In genomic region chr4:88283661-88284377, GRCh38 we compare ENCODE assay signal across 8 cellular contexts. TPM values are rescaled to one million over a fixed set of nuclear protein-coding genes. Genes with fewer than 3 reads are reported as not detected.
DNase-seq lines count a peak whose midpoint lies in the region; ATAC-seq and TF ChIP-seq lines count a peak whose summit lies in the region.

No MANE protein-coding gene starts in this region.

- H2AFZ ChIP-seq in neuronal stem cell (ENCODE audit: low read length): peak overlapping the region; percentile 94

- TF ChIP-seq EP300 in gastroesophageal sphincter (IDR thresholded peaks at IDR 0.05): no peak

- no peak overlapping the region for H3K14ac ChIP-seq in neuronal stem cell (ENCODE audit: low read length)

- peak overlapping the region; percentile 92 for H3K9ac ChIP-seq in neuronal stem cell (ENCODE audit: low read depth, low read length, poor library complexity)

- WGBS in gastroesophageal sphincter (ENCODE audit: low coverage in 1 of 2), 2 donors: 0% methylated on average over 13 of the region's 65 CpGs; no CpG with 5 or more reads in 1 of the 2 donors
- WGBS in neuronal stem cell (ENCODE audit: extremely low coverage in 2 of 2, insufficient read length in 2 of 2, insufficient replicate concordance in 1 of 2), 2 donors: no CpG with 5 or more reads among the region's 65 CpGs

- H3K4ac ChIP-seq in neuronal stem cell (ENCODE audit: low read length): no peak overlapping the region

- DNase-seq in Ammon's horn (ENCODE audit: low spot score) (peak; percentile 71), SK-N-DZ (ENCODE audit: low spot score) (peak; percentile 72), neuronal stem cell (ENCODE audit: low spot score) (peak; percentile 67), substantia nigra (lab: John Stamatoyannopoulos, UW) (peak in 46 of 49 donors; percentile 22 to 87 (median 62))
- peak; percentile 69 for DNase-seq in activated naive CD4-positive, alpha-beta T cell treated with Interleukin-2 at 50 U/mL for 16 hours

- peak overlapping the region; percentile 60 for H2BK5ac ChIP-seq in neuronal stem cell (ENCODE audit: low read length)

- peak overlapping the region; percentile 99 to 100 (median 99) for H3K27ac ChIP-seq in gastroesophageal sphincter
- peak overlapping the region; percentile 94 for H3K27ac ChIP-seq in neuronal stem cell (replicated peaks; ENCODE audit: low read length)
- H3K27ac ChIP-seq in substantia nigra (ENCODE audit: low read depth, low read length, poor library complexity, severe bottlenecking): peak overlapping the region; percentile 97

- H2BK120ac ChIP-seq in neuronal stem cell (ENCODE audit: low read depth, low read length): no peak overlapping the region

- H4K91ac ChIP-seq in neuronal stem cell (ENCODE audit: low read depth, low read length, poor library complexity): no peak overlapping the region

- H3K27me3 ChIP-seq in gastroesophageal sphincter: no peaks in the 10 kb centered on the region
- H3K27me3 ChIP-seq in neuronal stem cell (ENCODE audit: control insufficient read depth in 3 of 3, insufficient read depth in 3 of 3, low read depth in 1 of 3, low read length in 3 of 3): peaks cover 0 to 5% (median 0%) of the 10 kb centered on the region in 3 experiments

- peak; percentile 32 for ATAC-seq in GM19351 (IDR thresholded peaks at IDR 0.05; ENCODE audit: unreplicated experiment)
- peak; percentile 1 for ATAC-seq in HG03457 (IDR thresholded peaks at IDR 0.05; ENCODE audit: unreplicated experiment)
- ATAC-seq in gastroesophageal sphincter: peak; percentile 49

- H2AK5ac ChIP-seq in neuronal stem cell (ENCODE audit: low read depth, low read length): no peak overlapping the region

- no peak overlapping the region for H2BK12ac ChIP-seq in neuronal stem cell (ENCODE audit: low read length)

- peak in 1 of 4 experiments; percentile 17 for TF ChIP-seq CTCF in gastroesophageal sphincter (IDR thresholded peaks at IDR 0.05)

- no peaks in the 10 kb centered on the region for H3K79me1 ChIP-seq in neuronal stem cell (ENCODE audit: low read depth, low read length)

- H3K4me2 ChIP-seq in neuronal stem cell (ENCODE audit: insufficient read depth, low read length, poor library complexity, severe bottlenecking): peak overlapping the region; percentile 93

- peaks cover 0 to 66% (median 0%) of the 10 kb centered on the region in 3 donors for H3K4me1 ChIP-seq in gastroesophageal sphincter
- peaks cover 4 to 9% of the 10 kb centered on the region in 2 donors for H3K4me1 ChIP-seq in neuronal stem cell (ENCODE audit: control insufficient read depth in 2 of 2, insufficient read depth in 1 of 2, low read depth in 1 of 2, low read length in 2 of 2)

- peak overlapping the region; percentile 94 for H3K18ac ChIP-seq in neuronal stem cell (ENCODE audit: low read length)

- peak; percentile 13 to 23 for TF ChIP-seq POLR2A in gastroesophageal sphincter (IDR thresholded peaks at IDR 0.05)

- peak overlapping the region; percentile 83 for H3K23ac ChIP-seq in neuronal stem cell (ENCODE audit: low read depth, low read length, poor library complexity)

- H3K9me3 ChIP-seq in gastroesophageal sphincter (no peaks in the 10 kb centered on the region), neuronal stem cell (replicated peaks in 1 of 2; ENCODE audit: control insufficient read depth in 2 of 2, insufficient read depth in 1 of 2, low read depth in 1 of 2, low read length in 2 of 2) (no peaks in the 10 kb centered on the region)

- no peaks in the 10 kb centered on the region for H3K36me3 ChIP-seq in gastroesophageal sphincter
- H3K36me3 ChIP-seq in neuronal stem cell (replicated peaks in 1 of 2; ENCODE audit: control insufficient read depth in 2 of 2, insufficient read depth in 2 of 2, low read length in 2 of 2): no peaks in the 10 kb centered on the region

- no peak overlapping the region for H4K8ac ChIP-seq in neuronal stem cell (ENCODE audit: low read depth, low read length)

- no peak overlapping the region for H2BK15ac ChIP-seq in neuronal stem cell (ENCODE audit: low read length)

- H3K4me3 ChIP-seq in gastroesophageal sphincter: peak overlapping the region; percentile 81 to 92
- H3K4me3 ChIP-seq in neuronal stem cell (ENCODE audit: low read length in 2 of 2): peak overlapping the region; percentile 83 to 90

RNA-seq across cellular contexts. Expression of gene PPM1K, which starts 0.5 kb away (rescaled TPM):
- 7.2 and 10.2 TPM in 2 replicates for polyA plus RNA-seq in SK-N-DZ (2014; cell fraction: cytosol; rRNA removed)
- polyA plus RNA-seq in SK-N-DZ (2014; cell fraction: nucleus; rRNA removed): 7.2 and 9.0 TPM in 2 replicates
- total RNA-seq in gastroesophageal sphincter: 10 to 100 TPM; 18.9 to 59.3 (median 38.2) TPM
- polyA plus RNA-seq in neuronal stem cell (2013, experiment 1 of 2): 6.3 TPM
- 6.2 TPM for polyA plus RNA-seq in neuronal stem cell (2013, experiment 2 of 2)

Comparison
In these comparisons a context has a peak if more than half of its experiments do, and no peak if none do; other contexts are left out.
1. Peak in every context shown above with its lines: DNase-seq, ATAC-seq, H3K4me3 ChIP-seq and H3K27ac ChIP-seq.